ENCODE assay signal across 8 cellular contexts in genomic region chr5:58871648-58872242, GRCh38.
A peak's percentile ranks its signal among the peaks of the same experiment; 100 is the strongest.
DNase-seq lines count a peak whose midpoint lies in the region; ATAC-seq and TF ChIP-seq lines count a peak whose summit lies in the region.

No MANE protein-coding gene starts in this region.

- H3K4me1 ChIP-seq in mucosa of descending colon (ENCODE audit: low read depth), result no peaks in the 10 kb centered on the region

- H3K4me1 Mint-ChIP-seq in activated naive CD8-positive, alpha-beta T cell treated with anti-CD3 and anti-CD28 coated beads, Interleukin-2, amount 10 ng/mL, durations not matched to agents 7 days and 5 days, result peaks cover 3% of the 10 kb centered on the region
- no peaks in the 10 kb centered on the region for H3K4me1 Mint-ChIP-seq in activated naive CD8-positive, alpha-beta T cell treated with anti-CD3 and anti-CD28 coated beads for 36 hours

- no peaks in the 10 kb centered on the region for H3K9me3 Mint-ChIP-seq in activated naive CD8-positive, alpha-beta T cell treated with anti-CD3 and anti-CD28 coated beads, Interleukin-2, amount 10 ng/mL, durations not matched to agents 7 days and 5 days
- no peaks in the 10 kb centered on the region for H3K9me3 Mint-ChIP-seq in activated naive CD8-positive, alpha-beta T cell treated with anti-CD3 and anti-CD28 coated beads for 36 hours

- peak; percentile 39 for ATAC-seq in activated naive CD8-positive, alpha-beta T cell treated with anti-CD3 and anti-CD28 coated beads, Interleukin-2, amount 10 ng/mL, durations not matched to agents 7 days and 5 days (ENCODE audit: low read depth)
- ATAC-seq in mucosa of descending colon, result no peak

- intact Hi-C loops in mucosa of descending colon (cut with DNase I, micrococcal nuclease), result no loop called here

- H3K27me3 Mint-ChIP-seq in activated naive CD8-positive, alpha-beta T cell treated with anti-CD3 and anti-CD28 coated beads, Interleukin-2, amount 10 ng/mL, durations not matched to agents 7 days and 5 days, result peaks cover 33% of the 10 kb centered on the region
- H3K27me3 Mint-ChIP-seq in activated naive CD8-positive, alpha-beta T cell treated with anti-CD3 and anti-CD28 coated beads for 36 hours, result peaks cover 10% of the 10 kb centered on the region

- POLR2A ChIA-PET in activated naive CD8-positive, alpha-beta T cell treated with anti-CD3 and anti-CD28 coated beads, Interleukin-2, amount 10 ng/mL, durations not matched to agents 7 days and 5 days (lab: Charles Lee), result no interaction called here

- no peak overlapping the region for H3K27ac Mint-ChIP-seq in activated naive CD8-positive, alpha-beta T cell treated with anti-CD3 and anti-CD28 coated beads, Interleukin-2, amount 10 ng/mL, durations not matched to agents 7 days and 5 days
- H3K27ac Mint-ChIP-seq in activated naive CD8-positive, alpha-beta T cell treated with anti-CD3 and anti-CD28 coated beads for 36 hours, result no peak overlapping the region

- H3K4me3 ChIP-seq in mucosa of descending colon, result no peak overlapping the region

- no peaks in the 10 kb centered on the region for H3K36me3 ChIP-seq in mucosa of descending colon (ENCODE audit: low read depth)

- H3K4me3 Mint-ChIP-seq in activated naive CD8-positive, alpha-beta T cell treated with anti-CD3 and anti-CD28 coated beads, Interleukin-2, amount 10 ng/mL, durations not matched to agents 7 days and 5 days, result no peak overlapping the region
- H3K4me3 Mint-ChIP-seq in activated naive CD8-positive, alpha-beta T cell treated with anti-CD3 and anti-CD28 coated beads for 36 hours, result no peak overlapping the region

- no peaks in the 10 kb centered on the region for H3K9me3 ChIP-seq in mucosa of descending colon

- no peaks in the 10 kb centered on the region for H3K36me3 Mint-ChIP-seq in activated naive CD8-positive, alpha-beta T cell treated with anti-CD3 and anti-CD28 coated beads, Interleukin-2, amount 10 ng/mL, durations not matched to agents 7 days and 5 days
- no peaks in the 10 kb centered on the region for H3K36me3 Mint-ChIP-seq in activated naive CD8-positive, alpha-beta T cell treated with anti-CD3 and anti-CD28 coated beads for 36 hours

- TF ChIP-seq CTCF in mucosa of descending colon (IDR thresholded peaks at IDR 0.05), result peak; percentile 14

- no peak for DNase-seq in activated naive CD8-positive, alpha-beta T cell treated with anti-CD3 and anti-CD28 coated beads, Interleukin-2, amount 10 ng/mL, durations not matched to agents 7 days and 5 days
- no peak for DNase-seq in activated naive CD8-positive, alpha-beta T cell treated with anti-CD3 and anti-CD28 coated beads for 36 hours
- DNase-seq in H4 (ENCODE audit: low spot score) (peak; percentile 36), NCI-H774 (lab: John Stamatoyannopoulos, UW) (peak; percentile 0), cerebellum (ENCODE audit: low spot score) (peak; percentile 23), mucosa of descending colon (peak in 1 of 3 donors; percentile 45), middle frontal gyrus (ENCODE audit: extremely low spot score, low spot score) (no peak), cortex of kidney (lab: John Stamatoyannopoulos, UW) (no peak)

Comparison
In these comparisons a context has a peak if more than half of its experiments do, and no peak if none do; other contexts are left out.
1. DNase-seq: peak in H4 (single experiment), NCI-H774 (single experiment) and cerebellum (single experiment); none in activated naive CD8-positive, alpha-beta T cell treated with anti-CD3 and anti-CD28 coated beads, Interleukin-2, amount 10 ng/mL, durations not matched to agents 7 days and 5 days (single experiment), activated naive CD8-positive, alpha-beta T cell treated with anti-CD3 and anti-CD28 coated beads for 36 hours (single experiment), middle frontal gyrus (single experiment) and cortex of kidney (single experiment).